Comparison of ENCODE assay signal across 8 cellular contexts in the genomic region with DNA sequence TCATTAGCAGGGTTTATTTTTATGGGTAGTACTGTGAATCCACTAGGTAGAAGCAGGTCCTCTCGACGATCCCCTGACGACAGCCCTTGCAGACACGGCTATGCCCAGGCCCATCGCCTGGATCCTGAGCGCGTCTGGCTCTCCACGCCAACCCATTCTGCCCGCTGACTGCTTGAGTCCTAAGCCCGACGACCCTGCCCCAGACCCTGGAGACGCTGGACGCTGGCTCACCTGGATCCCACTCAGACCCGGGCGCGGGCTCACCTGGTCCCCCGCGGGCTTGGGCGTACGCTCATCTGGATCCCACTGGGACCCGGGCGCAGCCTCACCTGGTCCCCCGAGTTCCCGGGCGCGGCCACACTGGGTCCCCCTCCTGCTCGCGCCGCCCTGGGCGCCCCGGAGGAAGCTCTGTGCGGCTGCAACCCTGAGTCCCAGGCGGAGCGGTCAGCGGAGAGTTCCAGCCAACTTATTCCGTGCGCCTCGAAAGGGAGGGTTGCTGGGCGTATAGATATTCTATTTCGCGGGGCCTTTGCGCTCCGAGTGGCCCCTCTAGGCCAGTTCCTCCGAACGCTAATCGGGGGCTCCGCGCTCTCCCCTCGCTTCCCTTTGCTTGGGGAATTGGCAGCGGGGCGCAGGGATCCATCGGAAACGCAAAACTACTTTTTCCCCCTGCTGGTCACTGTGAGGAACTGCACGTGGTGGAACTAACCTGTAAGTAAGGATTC.
DNase-seq lines count a peak whose midpoint lies in the region; ATAC-seq and TF ChIP-seq lines count a peak whose summit lies in the region.

No MANE protein-coding gene starts in this region.

- H3K4me3 ChIP-seq in epithelial cell of esophagus (ENCODE audit: low read length), result peak overlapping the region; percentile 65

- CTCF ChIA-PET in GM10248 (lab: Yijun Ruan, JAX), result interaction anchor here (0.5 to 6.1 kb wide), 22 partner anchors 9 to 555 kb away, joined by 3 to 64 read pairs (median 3); a partner anchor contains a TSS

- TF ChIP-seq CTCF in GM10248 (IDR thresholded peaks at IDR 0.05; ENCODE audit: control extremely low read depth, extremely low read depth, low read depth, missing control alignments), result peak; percentile 81
- TF ChIP-seq CTCF in epithelial cell of esophagus (IDR thresholded peaks at IDR 0.05; ENCODE audit: insufficient read depth, low read depth, low read length, missing control alignments), result peak; percentile 91

- peak; percentile 67 for DNase-seq in GM10248 (ENCODE audit: extremely low spot score)
- DNase-seq in NCI-H748 treated with DMSO at 0.1 percent for 48 hours (lab: John Stamatoyannopoulos, UW), result peak; percentile 69
- peak; percentile 19 for DNase-seq in activated CD8-positive, alpha-beta memory T cell treated with anti-CD3 and anti-CD28 coated beads, Interleukin-2, amount 50 U/mL, for 24 hours (ENCODE audit: extremely low read depth)
- DNase-seq in epithelial cell of esophagus (ENCODE audit: low read depth), result peak; percentile 75
- DNase-seq in midbrain (lab: John Stamatoyannopoulos, UW), result peak; percentile 71
- peak; percentile 7 for DNase-seq in stimulated activated CD8-positive, alpha-beta memory T cell treated with anti-CD3 and anti-CD28 coated beads, Interleukin-4, amount 100 ng/mL, for 24 hours (ENCODE audit: low read depth)

- ATAC-seq in HG03064 (IDR thresholded peaks at IDR 0.05; ENCODE audit: low read depth, unreplicated experiment), result peak; percentile 51
- no peak for ATAC-seq in HG03520 (IDR thresholded peaks at IDR 0.05; ENCODE audit: unreplicated experiment)

- POLR2A ChIA-PET in GM10248 (lab: Yijun Ruan, JAX), result no interaction called here

Comparison
In these comparisons a context has a peak if more than half of its experiments do, and no peak if none do; other contexts are left out.
1. DNase-seq: peak in every context shown above with its lines; median percentile 75 in epithelial cell of esophagus; 71 in midbrain; 69 in NCI-H748 treated with DMSO at 0.1 percent for 48 hours; 67 in GM10248; 19 in activated CD8-positive, alpha-beta memory T cell treated with anti-CD3 and anti-CD28 coated beads, Interleukin-2, amount 50 U/mL, for 24 hours; 7 in stimulated activated CD8-positive, alpha-beta memory T cell treated with anti-CD3 and anti-CD28 coated beads, Interleukin-4, amount 100 ng/mL, for 24 hours.